Comparison of ENCODE assay signal across 20 cellular contexts in the genomic region with DNA sequence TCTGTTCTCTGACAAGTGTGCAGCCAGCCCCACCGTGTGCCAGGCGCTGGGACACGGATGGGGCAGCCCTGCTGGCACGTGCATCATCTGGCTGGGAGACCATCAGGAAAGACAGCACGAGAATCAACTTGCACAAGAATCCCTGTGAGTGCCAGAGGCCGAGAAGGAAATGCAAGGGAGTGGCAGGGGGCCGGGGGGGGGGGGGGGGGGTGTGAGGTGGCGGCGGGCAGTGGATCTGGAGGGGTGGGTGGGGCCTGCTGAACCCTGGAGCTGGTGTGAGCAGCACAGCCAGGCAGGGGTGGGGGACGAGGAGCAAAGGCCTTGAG. TPM values are rescaled to one million over a fixed set of nuclear protein-coding genes. Genes with fewer than 3 reads are reported as not detected.
DNase-seq lines count a peak whose midpoint lies in the region; ATAC-seq, FAIRE-seq and TF ChIP-seq lines count a peak whose summit lies in the region.
"Had no signal": no experiment of that assay in that cellular context is flagged by ENCODE, and none has a peak within 500 bp of the region (broad histone marks: within the 10 kb centered on the region; RNA-seq: fewer than 3 reads in every experiment).

No MANE protein-coding gene starts in this region.

- FAIRE-seq in frontal cortex (lab: Jason Lieb, UNC), result no peak
- FAIRE-seq: colon, endometrium had no signal

- no peak for TF ChIP-seq POLR2A in gastrocnemius medialis (IDR thresholded peaks at IDR 0.05)

- H3K9me3 ChIP-seq in NT2/D1 (ENCODE audit: insufficient read depth, low read length) (no peaks in the 10 kb centered on the region), gastrocnemius medialis (no peaks in the 10 kb centered on the region)

- H3K36me3 ChIP-seq in NT2/D1 (ENCODE audit: insufficient read depth, insufficient read length, low read length) (no peaks in the 10 kb centered on the region), gastrocnemius medialis (no peaks in the 10 kb centered on the region)

- in situ Hi-C loops in gastrocnemius medialis (cut with MboI; ENCODE audit: low sequenced_read_pairs in 4 of 4), result no loop called here

- H3K4me1 ChIP-seq in NT2/D1 (ENCODE audit: insufficient read depth, insufficient read length), result peaks cover 40% of the 10 kb centered on the region
- peaks cover 25 to 31% of the 10 kb centered on the region in 2 donors for H3K4me1 ChIP-seq in gastrocnemius medialis

- intact Hi-C loops in left cardiac atrium (cut with DNase I) (no loop called here), gastrocnemius medialis (cut with DNase I; ENCODE audit: low total_unique reads) (no loop called here)

- no peak for TF ChIP-seq CTCF in gastrocnemius medialis (IDR thresholded peaks at IDR 0.05 in 4 of 5, conservative IDR thresholded peaks at IDR 0.05 in 1 of 5)

- DNase-seq in NCI-H748 (lab: John Stamatoyannopoulos, UW; ENCODE audit: unreplicated experiment) (peak; percentile 10), NCI-H748 treated with DMSO at 0.1 percent for 48 hours (lab: John Stamatoyannopoulos, UW) (no peak), NT2/D1 (ENCODE audit: low read depth, low spot score) (peak; percentile 55), left cardiac atrium (no peak), gastrocnemius medialis (peak; percentile 45 to 86), frontal cortex (ENCODE audit: low spot score in 2 of 2) (no peak), HuH-7.5 (ENCODE audit: low spot score) (no peak)
- DNase-seq in activated CD8-positive, alpha-beta memory T cell treated with anti-CD3 and anti-CD28 coated beads for 24 hours, result no peak
- DNase-seq: activated CD4-positive, CD25-positive, alpha-beta regulatory T cell treated with anti-CD3 and anti-CD28 coated beads, Interleukin-2, amount 50 U/mL, for 72 hours; HFFc6; NCI-H146; stimulated activated CD4-positive, alpha-beta T cell treated with anti-CD3 and anti-CD28 coated beads, Interleukin-4, amount 100 ng/mL, for 24 hours had no signal

- H3K9ac ChIP-seq in NT2/D1 (ENCODE audit: insufficient read length, low read depth), result peak overlapping the region; percentile 78

- H3K4me3 ChIP-seq in NT2/D1 (ENCODE audit: insufficient read length, low read depth), result no peak overlapping the region
- H3K4me3 ChIP-seq in gastrocnemius medialis, result no peak overlapping the region
- H3K4me3 ChIP-seq: smooth muscle cell had no signal

- ATAC-seq in left cardiac atrium (peak; percentile 21 to 45), gastrocnemius medialis (peak; percentile 67 to 81)
- ATAC-seq: natural killer cell treated with Interleukin-12 subunit alpha and Interleukin-12 subunit beta and Interleukin-15 and Interleukin-18, amount 100 ng/mL, for 72 hours; Panc1 had no signal

- H3K27me3 ChIP-seq in NT2/D1 (ENCODE audit: insufficient read depth, insufficient read length) (peaks cover 15% of the 10 kb centered on the region), gastrocnemius medialis (no peaks in the 10 kb centered on the region)

- peak overlapping the region in 3 of 4 donors; percentile 37 to 50 (median 49) for H3K27ac ChIP-seq in gastrocnemius medialis
- H3K27ac ChIP-seq: HL-60 had no signal

RNA-seq across cellular contexts. Expression of a gene that starts 14.0 kb away (rescaled TPM):
- 1 to 10 TPM; 1.3 to 1.6 TPM for total RNA-seq in left cardiac atrium
- total RNA-seq in gastrocnemius medialis, result not detected
- total RNA-seq in frontal cortex, result 4.5 TPM
- total RNA-seq: activated T-helper 1 cell treated with anti-CD3 and anti-CD28 coated beads, Interleukin-12 subunit alpha, Interleukin-12 subunit beta, Interleukin-2, Interleukin-4 antibody, amounts not matched to agents 30 ng/mL and 10 ng/mL and 1 ng/mL, durations not matched to agents 14 hours and 24 hours and 36 hours; natural killer cell treated with Interleukin-12 subunit alpha and Interleukin-12 subunit beta and Interleukin-15 and Interleukin-18, amount 100 ng/mL, for 72 hours; pulmonary artery endothelial cell had no signal

RNA-seq across cellular contexts. Expression of a gene that starts 35.5 kb away (rescaled TPM):
- total RNA-seq in left cardiac atrium, result 10 to 100 TPM; 44.4 to 47.8 TPM
- 10 to 100 TPM; 48.0 to 70.3 (median 59.5) TPM for total RNA-seq in gastrocnemius medialis
- total RNA-seq in frontal cortex, result 31.4 TPM

RNA-seq across cellular contexts. Expression of a gene that starts 47.3 kb away (rescaled TPM):
- total RNA-seq in left cardiac atrium (100 to 1,000 TPM; 786 to 820 TPM), gastrocnemius medialis (1,000 to 10,000 TPM in 2 of 4 donors, 100 to 1,000 TPM in 2; 812 to 1,326 (median 983) TPM), frontal cortex (238 TPM)

Comparison
In these comparisons a context has a peak if more than half of its experiments do, and no peak if none do; other contexts are left out.
1. DNase-seq: peak in NCI-H748 (single experiment), NT2/D1 (single experiment) and gastrocnemius medialis (2 of 2); none in NCI-H748 treated with DMSO at 0.1 percent for 48 hours (single experiment), left cardiac atrium (single experiment), frontal cortex (0 of 2), HuH-7.5 (single experiment) and activated CD8-positive, alpha-beta memory T cell treated with anti-CD3 and anti-CD28 coated beads for 24 hours (single experiment).